Comparison of ENCODE assay signal across 6 cellular contexts in genomic region chr22:50581950-50582561, GRCh38. TPM values are rescaled to one million over a fixed set of nuclear protein-coding genes. Genes with fewer than 3 reads are reported as not detected.
DNase-seq lines count a peak whose midpoint lies in the region; ATAC-seq, FAIRE-seq and TF ChIP-seq lines count a peak whose summit lies in the region.

No MANE protein-coding gene starts in this region.

- no peak for ATAC-seq in HG02678 (IDR thresholded peaks at IDR 0.05; ENCODE audit: unreplicated experiment)

- H3K9me3 ChIP-seq in Caco-2 (no peaks in the 10 kb centered on the region), mucosa of stomach (ENCODE audit: control insufficient read depth, low read length) (no peaks in the 10 kb centered on the region)

- peak overlapping the region; percentile 78 for H3K4me3 Mint-ChIP-seq in Caco-2 (ENCODE audit: unreplicated experiment)

- CTCF ChIA-PET in Caco-2 (lab: Charles Lee), result interaction anchor here (1.0 to 2.2 kb wide), 5 partner anchors 19 to 56 kb away, joined by 3 to 9 read pairs (median 8); partner anchors contain the start of genes ARSA, SCO2 and SYCE3

- H3K27me3 Mint-ChIP-seq in Caco-2 (ENCODE audit: insufficient read depth, unreplicated experiment), result no peaks in the 10 kb centered on the region

- H3K9me3 Mint-ChIP-seq in Caco-2 (ENCODE audit: unreplicated experiment), result no peaks in the 10 kb centered on the region

- FAIRE-seq in HTR-8/SVneo (lab: Jason Lieb, UNC), result peak; percentile 40

- peak overlapping the region; percentile 91 for H3K27ac ChIP-seq in adipose tissue (ENCODE audit: low read depth, low read length)

- peaks cover 1% of the 10 kb centered on the region; the same call in 1 of the 2 replicates for H3K36me3 ChIP-seq in Caco-2 (ENCODE audit: control insufficient read depth, insufficient read depth, low read length)
- H3K36me3 ChIP-seq in mucosa of stomach (ENCODE audit: control insufficient read depth, insufficient read depth, low read length), result no peaks in the 10 kb centered on the region

- H3K4me3 ChIP-seq in Caco-2 (ENCODE audit: low read depth, low read length), result peak overlapping the region; percentile 58
- H3K4me3 ChIP-seq in mucosa of stomach (ENCODE audit: low read length), result peak overlapping the region; percentile 45

- H3K36me3 Mint-ChIP-seq in Caco-2 (ENCODE audit: insufficient read depth, unreplicated experiment), result peaks cover 4% of the 10 kb centered on the region

- POLR2A ChIA-PET in Caco-2 (lab: Charles Lee), result interaction anchor here (0.7 to 1.4 kb wide), 3 partner anchors 19 to 50 kb away, joined by 3 to 4 read pairs (median 3); partner anchors contain the start of gene ARSA

- TSS peak; percentile 48 for BruUV-seq in Caco-2 (replicated peaks; lab: Mats Ljungman, UMichigan)

- TF ChIP-seq CTCF in Caco-2 (IDR thresholded peaks at IDR 0.05; ENCODE audit: insufficient read depth in 1 of 2, low read depth in 1 of 2, low read length in 1 of 2, severe bottlenecking in 1 of 2, unreplicated experiment in 1 of 2), result no peak

- 6 to 7% (median 6%) methylated on average over 32 to 45 of the region's 45 CpGs for whole genome bisulfite sequencing in adipose tissue, 3 donors

- no peaks in the 10 kb centered on the region for H3K4me1 Mint-ChIP-seq in Caco-2 (ENCODE audit: low read depth, unreplicated experiment)

- H3K4me1 ChIP-seq in Caco-2 (peaks cover 23% of the 10 kb centered on the region), mucosa of stomach (ENCODE audit: control insufficient read depth, insufficient read depth, low read length) (peaks cover 17% of the 10 kb centered on the region)

- DNase-seq in Caco-2 (no peak), HTR-8/SVneo (ENCODE audit: insufficient read length, low spot score) (no peak), NCI-H2029 (lab: John Stamatoyannopoulos, UW) (no peak)

- H3K27ac Mint-ChIP-seq in Caco-2 (ENCODE audit: unreplicated experiment), result peak overlapping the region; percentile 97

- H3K27me3 ChIP-seq in Caco-2 (replicated peaks; ENCODE audit: control insufficient read depth, insufficient read depth, low read length), result no peaks in the 10 kb centered on the region
- peaks cover 7% of the 10 kb centered on the region for H3K27me3 ChIP-seq in mucosa of stomach (ENCODE audit: control insufficient read depth, insufficient read depth, low read length)

- intact Hi-C loops in Caco-2 (cut with micrococcal nuclease; ENCODE audit: unreplicated experiment), result loop anchor here (1.0 to 5.0 kb wide), 2 partner anchors 19 to 55 kb away; partner anchors contain the start of gene SCO2

- peak overlapping the region; percentile 98 for H3K9ac ChIP-seq in mucosa of stomach (ENCODE audit: low read length)

RNA-seq across cellular contexts. Expression of gene CHKB, which starts 0.6 kb away (rescaled TPM):
- total RNA-seq in Caco-2 (2022), result 43.3 and 45.4 TPM in 2 replicates
- polyA plus RNA-seq in adipose tissue, result 100 to 1,000 TPM in 1 of 3 donors, 10 to 100 TPM in 2; 39.2 to 137 (median 65.2) TPM

RNA-seq across cellular contexts. Expression of gene CPT1B, which starts 3.8 kb away (rescaled TPM):
- 19.8 and 24.6 TPM in 2 replicates for total RNA-seq in Caco-2 (2022)
- polyA plus RNA-seq in adipose tissue, result 10 to 100 TPM; 13.4 to 30.4 (median 13.5) TPM

RNA-seq across cellular contexts. Expression of gene MAPK8IP2, which starts 18.5 kb away (rescaled TPM):
- total RNA-seq in Caco-2 (2022), result 3.2 and 3.9 TPM in 2 replicates
- polyA plus RNA-seq in adipose tissue, result 1 to 10 TPM in 2 of 3 donors, under 1 TPM in 1; 0.67 to 2.7 (median 2.0) TPM

RNA-seq across cellular contexts. Expression of gene SYCE3, which starts 19.3 kb away (rescaled TPM):
- total RNA-seq in Caco-2 (2022), result not detected in 2 replicates
- polyA plus RNA-seq in adipose tissue, result not detected

RNA-seq across cellular contexts. Expression of gene KLHDC7B, which starts 36.4 kb away (rescaled TPM):
- 1.1 and 2.0 TPM in 2 replicates for total RNA-seq in Caco-2 (2022)
- under 1 TPM; 0.11 to 0.23 (median 0.21) TPM for polyA plus RNA-seq in adipose tissue
